ENCODE assay signal across 10 cellular contexts in genomic region chr6:167288712-167289225, GRCh38. TPM values are rescaled to one million over a fixed set of nuclear protein-coding genes. Genes with fewer than 3 reads are reported as not detected.
DNase-seq lines count a peak whose midpoint lies in the region; ATAC-seq, FAIRE-seq and TF ChIP-seq lines count a peak whose summit lies in the region.
"Not testable (repeated sequence)": the region's sequence is repeated elsewhere in the genome, so short reads cannot be mapped to it uniquely, and the experiment has no call there.
"Had no signal": no experiment of that assay in that cellular context is flagged by ENCODE, and none has a peak within 500 bp of the region (broad histone marks: within the 10 kb centered on the region; RNA-seq: fewer than 3 reads in every experiment).

No MANE protein-coding gene starts in this region.

- TF ChIP-seq POLR2A in NB4 (IDR thresholded peaks at IDR 0.05; ENCODE audit: extremely low read depth, insufficient read length) = not testable (repeated sequence)

- in situ Hi-C loops in astrocyte of the spinal cord (cut with HindIII; ENCODE audit: low sequenced_read_pairs) = not testable (repeated sequence)

- not testable (repeated sequence) for H3K4me1 ChIP-seq in right cardiac atrium (ENCODE audit: control insufficient read depth, insufficient read depth, low read length)

- FAIRE-seq in A204.1 (lab: Jason Lieb, UNC) = peak; percentile 97

- DNase-seq in NB4 (ENCODE audit: low read depth) (peak; percentile 49), astrocyte of the spinal cord (ENCODE audit: low read depth, low spot score) (peak; percentile 40), pons (ENCODE audit: low spot score) (peak; percentile 40)
- DNase-seq in right cardiac atrium = not testable (repeated sequence)

- not testable (repeated sequence) for H3K27me3 ChIP-seq in right cardiac atrium (ENCODE audit: control insufficient read depth, insufficient read depth)

- 15% methylated on average over 14 of the region's 14 CpGs for WGBS in right cardiac atrium

- ATAC-seq in GM18517 (IDR thresholded peaks at IDR 0.05; ENCODE audit: unreplicated experiment) (peak; percentile 88), HG02870 (IDR thresholded peaks at IDR 0.05; ENCODE audit: unreplicated experiment) (peak; percentile 78), SK-N-SH treated with all-trans-retinoic acid at 6 μM for 48 hours (peak; percentile 95), right cardiac atrium (peak; percentile 69 to 82)

- H3K27ac ChIP-seq in right cardiac atrium (ENCODE audit: low read length) = not testable (repeated sequence)

- not testable (repeated sequence) for H3K9me3 ChIP-seq in right cardiac atrium (ENCODE audit: control insufficient read depth, low read length)

- intact Hi-C loops in right cardiac atrium (cut with DNase I) = loop anchor here in 2 of 4 donors (10.0 kb wide), 1 partner anchor 64 kb away; no protein-coding TSS in a partner anchor

- not testable (repeated sequence) for H3K4me3 ChIP-seq in NB4 (ENCODE audit: low read depth, low read length); astrocyte of the spinal cord (ENCODE audit: low read depth, low read length); right cardiac atrium (ENCODE audit: low read length)

- TF ChIP-seq CTCF in NB4 (IDR thresholded peaks at IDR 0.05; ENCODE audit: low read depth, low read length) (peak; percentile 41), astrocyte of the spinal cord (IDR thresholded peaks at IDR 0.05; ENCODE audit: low read depth, low read length) (peak; percentile 42)

RNA-seq across cellular contexts. Expression of gene UNC93A, which starts 2.3 kb away (rescaled TPM):
- total RNA-seq in right cardiac atrium = not detected
- not detected for polyA plus RNA-seq in right cardiac atrium
- total RNA-seq: left cardiac atrium, subcutaneous adipose tissue had no signal

RNA-seq across cellular contexts. Expression of gene TTLL2, which starts 36.1 kb away (rescaled TPM):
- total RNA-seq in right cardiac atrium = not detected
- not detected for polyA plus RNA-seq in right cardiac atrium
- total RNA-seq: left cardiac atrium, subcutaneous adipose tissue had no signal
